In the genomic region with DNA sequence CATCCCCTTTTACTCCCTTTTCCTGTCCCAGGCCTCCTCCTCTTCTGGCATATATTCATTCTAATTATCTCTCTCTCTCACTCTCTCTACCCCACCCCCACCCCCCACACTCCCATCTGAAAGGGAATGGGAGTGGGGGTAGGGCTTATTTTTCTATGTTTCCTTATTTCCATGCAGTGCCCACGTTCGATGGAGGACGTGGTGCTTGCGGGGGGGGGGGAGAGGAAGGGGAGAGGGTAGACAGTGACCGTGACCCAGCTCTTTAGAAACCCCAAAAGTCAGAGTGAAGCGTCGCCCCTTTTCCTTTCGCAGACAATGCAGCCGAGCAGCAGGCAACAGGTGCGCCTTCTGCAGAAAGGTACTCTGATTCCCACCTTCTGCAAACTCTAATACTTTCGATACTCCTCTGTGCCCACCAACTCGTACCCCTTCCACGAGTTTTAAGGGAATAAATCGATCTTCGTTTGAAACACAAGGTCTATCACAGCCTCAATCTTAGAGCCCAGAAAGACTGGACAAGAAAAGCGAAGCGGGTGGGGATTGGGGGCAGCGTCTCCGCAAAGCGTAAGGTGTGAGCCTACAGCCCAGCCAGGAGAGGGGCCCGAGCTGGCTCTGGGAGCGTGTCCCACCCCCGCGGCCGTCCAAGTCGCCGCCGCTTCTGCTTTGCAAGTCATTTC, we compare ENCODE assay signal across 1 cellular context.
TF ChIP-seq lines count a peak whose summit lies in the region.

No MANE protein-coding gene starts in this region.

TF ChIP-seq in GM23338, 12 proteins besides CTCF, POLR2A, EP300 and RAD21 (continued from another document):
- TF ChIP-seq, protein P1, sequence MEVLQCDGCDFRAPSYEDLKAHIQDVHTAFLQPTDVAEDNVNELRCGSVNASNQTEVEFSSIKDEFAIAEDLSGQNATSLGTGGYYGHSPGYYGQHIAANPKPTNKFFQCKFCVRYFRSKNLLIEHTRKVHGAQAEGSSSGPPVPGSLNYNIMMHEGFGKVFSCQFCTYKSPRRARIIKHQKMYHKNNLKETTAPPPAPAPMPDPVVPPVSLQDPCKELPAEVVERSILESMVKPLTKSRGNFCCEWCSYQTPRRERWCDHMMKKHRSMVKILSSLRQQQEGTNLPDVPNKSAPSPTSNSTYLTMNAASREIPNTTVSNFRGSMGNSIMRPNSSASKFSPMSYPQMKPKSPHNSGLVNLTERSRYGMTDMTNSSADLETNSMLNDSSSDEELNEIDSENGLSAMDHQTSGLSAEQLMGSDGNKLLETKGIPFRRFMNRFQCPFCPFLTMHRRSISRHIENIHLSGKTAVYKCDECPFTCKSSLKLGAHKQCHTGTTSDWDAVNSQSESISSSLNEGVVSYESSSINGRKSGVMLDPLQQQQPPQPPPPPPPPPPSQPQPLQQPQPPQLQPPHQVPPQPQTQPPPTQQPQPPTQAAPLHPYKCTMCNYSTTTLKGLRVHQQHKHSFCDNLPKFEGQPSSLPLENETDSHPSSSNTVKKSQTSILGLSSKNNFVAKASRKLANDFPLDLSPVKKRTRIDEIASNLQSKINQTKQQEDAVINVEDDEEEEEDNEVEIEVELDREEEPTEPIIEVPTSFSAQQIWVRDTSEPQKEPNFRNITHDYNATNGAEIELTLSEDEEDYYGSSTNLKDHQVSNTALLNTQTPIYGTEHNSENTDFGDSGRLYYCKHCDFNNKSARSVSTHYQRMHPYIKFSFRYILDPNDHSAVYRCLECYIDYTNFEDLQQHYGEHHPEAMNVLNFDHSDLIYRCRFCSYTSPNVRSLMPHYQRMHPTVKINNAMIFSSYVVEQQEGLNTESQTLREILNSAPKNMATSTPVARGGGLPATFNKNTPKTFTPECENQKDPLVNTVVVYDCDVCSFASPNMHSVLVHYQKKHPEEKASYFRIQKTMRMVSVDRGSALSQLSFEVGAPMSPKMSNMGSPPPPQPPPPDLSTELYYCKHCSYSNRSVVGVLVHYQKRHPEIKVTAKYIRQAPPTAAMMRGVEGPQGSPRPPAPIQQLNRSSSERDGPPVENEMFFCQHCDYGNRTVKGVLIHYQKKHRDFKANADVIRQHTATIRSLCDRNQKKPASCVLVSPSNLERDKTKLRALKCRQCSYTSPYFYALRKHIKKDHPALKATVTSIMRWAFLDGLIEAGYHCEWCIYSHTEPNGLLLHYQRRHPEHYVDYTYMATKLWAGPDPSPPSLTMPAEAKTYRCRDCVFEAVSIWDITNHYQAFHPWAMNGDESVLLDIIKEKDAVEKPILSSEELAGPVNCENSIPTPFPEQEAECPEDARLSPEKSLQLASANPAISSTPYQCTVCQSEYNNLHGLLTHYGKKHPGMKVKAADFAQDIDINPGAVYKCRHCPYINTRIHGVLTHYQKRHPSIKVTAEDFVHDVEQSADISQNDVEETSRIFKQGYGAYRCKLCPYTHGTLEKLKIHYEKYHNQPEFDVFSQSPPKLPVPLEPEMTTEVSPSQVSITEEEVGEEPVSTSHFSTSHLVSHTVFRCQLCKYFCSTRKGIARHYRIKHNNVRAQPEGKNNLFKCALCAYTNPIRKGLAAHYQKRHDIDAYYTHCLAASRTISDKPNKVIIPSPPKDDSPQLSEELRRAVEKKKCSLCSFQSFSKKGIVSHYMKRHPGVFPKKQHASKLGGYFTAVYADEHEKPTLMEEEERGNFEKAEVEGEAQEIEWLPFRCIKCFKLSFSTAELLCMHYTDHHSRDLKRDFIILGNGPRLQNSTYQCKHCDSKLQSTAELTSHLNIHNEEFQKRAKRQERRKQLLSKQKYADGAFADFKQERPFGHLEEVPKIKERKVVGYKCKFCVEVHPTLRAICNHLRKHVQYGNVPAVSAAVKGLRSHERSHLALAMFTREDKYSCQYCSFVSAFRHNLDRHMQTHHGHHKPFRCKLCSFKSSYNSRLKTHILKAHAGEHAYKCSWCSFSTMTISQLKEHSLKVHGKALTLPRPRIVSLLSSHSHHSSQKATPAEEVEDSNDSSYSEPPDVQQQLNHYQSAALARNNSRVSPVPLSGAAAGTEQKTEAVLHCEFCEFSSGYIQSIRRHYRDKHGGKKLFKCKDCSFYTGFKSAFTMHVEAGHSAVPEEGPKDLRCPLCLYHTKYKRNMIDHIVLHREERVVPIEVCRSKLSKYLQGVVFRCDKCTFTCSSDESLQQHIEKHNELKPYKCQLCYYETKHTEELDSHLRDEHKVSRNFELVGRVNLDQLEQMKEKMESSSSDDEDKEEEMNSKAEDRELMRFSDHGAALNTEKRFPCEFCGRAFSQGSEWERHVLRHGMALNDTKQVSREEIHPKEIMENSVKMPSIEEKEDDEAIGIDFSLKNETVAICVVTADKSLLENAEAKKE (CRISPR knock-in tag; IDR thresholded peaks at IDR 0.05) = no peak
- no peak for TF ChIP-seq NANOG (IDR thresholded peaks at IDR 0.05; ENCODE audit: borderline replicate concordance)
- TF ChIP-seq ZNF331 (CRISPR knock-in tag; IDR thresholded peaks at IDR 0.05; ENCODE audit: low read depth) = no peak
